ENCODE assay signal across 13 cellular contexts in the genomic region with DNA sequence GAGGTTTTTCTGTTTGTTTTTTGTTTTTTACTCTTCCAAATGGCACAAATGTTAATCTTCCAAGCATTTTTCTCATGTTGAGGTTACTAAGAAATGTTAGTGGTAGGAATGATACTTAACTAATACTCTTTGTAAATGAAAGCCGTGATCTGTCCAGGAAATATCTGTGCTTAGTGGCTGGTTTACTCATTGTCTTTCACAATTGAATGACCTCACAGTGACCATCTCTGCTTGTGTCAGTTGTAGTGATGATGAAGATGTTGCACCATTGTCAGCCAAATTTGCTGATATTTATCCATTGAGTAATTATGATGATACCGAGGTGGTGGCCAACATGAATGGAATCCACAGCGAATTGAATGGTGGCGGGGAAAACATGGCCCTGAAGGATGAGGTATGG.
DNase-seq lines count a peak whose midpoint lies in the region; ATAC-seq and TF ChIP-seq lines count a peak whose summit lies in the region.
"Had no signal": no experiment of that assay in that cellular context is flagged by ENCODE, and none has a peak within 500 bp of the region (broad histone marks: within the 10 kb centered on the region; RNA-seq: fewer than 3 reads in every experiment).

No MANE protein-coding gene starts in this region.

- in situ Hi-C loops in astrocyte of the spinal cord (cut with HindIII; ENCODE audit: low sequenced_read_pairs) = no loop called here

- peaks cover 57% of the 10 kb centered on the region for H3K36me3 Mint-ChIP-seq in HFFc6 (ENCODE audit: low read depth)
- H3K36me3 Mint-ChIP-seq in activated T-cell treated with anti-CD3 and anti-CD28 coated beads, Interleukin-2, amount 50 U/mL, for 72 hours (ENCODE audit: insufficient read depth in 2 of 2) = peaks cover 10 to 19% of the 10 kb centered on the region in 2 donors

- no peaks in the 10 kb centered on the region for H3K9me3 Mint-ChIP-seq in HFFc6
- no peaks in the 10 kb centered on the region for H3K9me3 Mint-ChIP-seq in activated T-cell treated with anti-CD3 and anti-CD28 coated beads, Interleukin-2, amount 50 U/mL, for 72 hours
- H3K9me3 Mint-ChIP-seq: activated naive CD4-positive, alpha-beta T cell treated with anti-CD3 and anti-CD28 coated beads, Interleukin-2, amount 50 U/mL, for 24 hours; naive B cell; T-helper 2 cell treated with Interferon-gamma antibody and Interleukin-4, amounts not matched to agents 5 μg/mL and 100 μg/mL, for 36 hours had no signal

- H3K4me3 ChIP-seq in astrocyte of the spinal cord (ENCODE audit: low read depth, low read length) = no peak overlapping the region

- H3K4me1 Mint-ChIP-seq in HFFc6 (ENCODE audit: low read depth) = peaks cover 59% of the 10 kb centered on the region
- H3K4me1 Mint-ChIP-seq in activated T-cell treated with anti-CD3 and anti-CD28 coated beads, Interleukin-2, amount 50 U/mL, for 72 hours (ENCODE audit: low read depth) = peaks cover 23% of the 10 kb centered on the region

- ATAC-seq in activated T-cell treated with anti-CD3 and anti-CD28 coated beads, Interleukin-2, amount 50 U/mL, for 72 hours (replicated peaks in 1 of 2) = no peak
- no peak for ATAC-seq in HG03439 (IDR thresholded peaks at IDR 0.05; ENCODE audit: unreplicated experiment)

- peak overlapping the region; percentile 86 for H3K27ac Mint-ChIP-seq in HFFc6
- H3K27ac Mint-ChIP-seq in activated T-cell treated with anti-CD3 and anti-CD28 coated beads, Interleukin-2, amount 50 U/mL, for 72 hours = no peak overlapping the region
- H3K27ac Mint-ChIP-seq: activated naive CD4-positive, alpha-beta T cell treated with anti-CD3 and anti-CD28 coated beads, Interleukin-2, amount 50 U/mL, for 24 hours; T-helper 2 cell treated with Interferon-gamma antibody and Interleukin-4, amounts not matched to agents 5 μg/mL and 100 μg/mL, for 36 hours had no signal

- peak overlapping the region; percentile 22; the same call in 1 of the 2 replicates for H3K4me3 Mint-ChIP-seq in HFFc6
- no peak overlapping the region for H3K4me3 Mint-ChIP-seq in activated T-cell treated with anti-CD3 and anti-CD28 coated beads, Interleukin-2, amount 50 U/mL, for 72 hours
- H3K4me3 Mint-ChIP-seq: activated naive CD4-positive, alpha-beta T cell treated with anti-CD3 and anti-CD28 coated beads, Interleukin-2, amount 50 U/mL, for 24 hours; naive B cell; T-helper 2 cell treated with Interferon-gamma antibody and Interleukin-4, amounts not matched to agents 5 μg/mL and 100 μg/mL, for 36 hours had no signal

- TF ChIP-seq CTCF in HFFc6 (IDR thresholded peaks at IDR 0.05) = no peak
- TF ChIP-seq CTCF in astrocyte of the spinal cord (IDR thresholded peaks at IDR 0.05; ENCODE audit: low read depth, low read length) = no peak

- peak; percentile 22 for DNase-seq in A172 (ENCODE audit: low spot score)
- peak; percentile 93 for DNase-seq in HFFc6
- DNase-seq in astrocyte of the spinal cord (ENCODE audit: low read depth, low spot score) = peak; percentile 62
- DNase-seq in glomerular visceral epithelial cell (ENCODE audit: extremely low spot score) = peak; percentile 41
- no peak for DNase-seq in Kasumi-1 (lab: John Stamatoyannopoulos, UW)
- no peak for DNase-seq in activated T-cell treated with anti-CD3 and anti-CD28 coated beads, Interleukin-2, amount 50 U/mL, for 72 hours
- no peak for DNase-seq in NCI-H187 (lab: John Stamatoyannopoulos, UW)
- DNase-seq: effector CD4-positive, alpha-beta T cell; naive B cell; small intestine had no signal

- no peaks in the 10 kb centered on the region; the same call in 1 of the 2 replicates for H3K27me3 Mint-ChIP-seq in HFFc6 (ENCODE audit: insufficient read depth)
- no peaks in the 10 kb centered on the region for H3K27me3 Mint-ChIP-seq in activated T-cell treated with anti-CD3 and anti-CD28 coated beads, Interleukin-2, amount 50 U/mL, for 72 hours (ENCODE audit: low read depth)
- H3K27me3 Mint-ChIP-seq: activated naive CD4-positive, alpha-beta T cell treated with anti-CD3 and anti-CD28 coated beads, Interleukin-2, amount 50 U/mL, for 24 hours; naive B cell had no signal

Comparison
In these comparisons a context has a peak if more than half of its experiments do, and no peak if none do; other contexts are left out.
1. DNase-seq: peak in A172 (single experiment), HFFc6 (single experiment), astrocyte of the spinal cord (single experiment) and glomerular visceral epithelial cell (single experiment); none in Kasumi-1 (0 of 2), activated T-cell treated with anti-CD3 and anti-CD28 coated beads, Interleukin-2, amount 50 U/mL, for 72 hours (0 of 2) and NCI-H187 (0 of 2).